ENCODE assay signal across 1 cellular context in the genomic region with DNA sequence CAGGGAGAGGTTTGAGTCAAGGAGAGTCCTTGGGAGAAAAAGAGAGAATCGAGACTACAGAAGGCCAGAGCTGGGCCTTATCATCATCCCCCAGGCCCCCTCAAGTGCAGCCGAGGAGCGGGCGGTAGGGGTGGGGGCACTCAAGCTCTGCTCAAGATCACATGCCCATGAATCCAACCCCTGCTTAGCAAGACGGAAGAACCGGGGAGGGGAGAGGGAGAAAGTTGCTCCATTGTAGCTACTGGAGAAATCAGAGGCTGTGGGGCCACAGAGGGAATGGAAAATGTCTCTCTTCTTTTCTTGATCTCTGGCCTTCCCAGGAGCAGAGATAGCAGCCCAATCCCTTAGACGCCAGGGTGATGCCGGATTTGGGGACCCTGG.
A peak's percentile ranks its signal among the peaks of the same experiment; 100 is the strongest.
TF ChIP-seq lines count a peak whose summit lies in the region.

No MANE protein-coding gene starts in this region.

TF ChIP-seq in HEK293, 187 proteins besides CTCF, POLR2A, EP300 and RAD21 (continued from another document):
- TF ChIP-seq OVOL3 (tag by site-specific recombination; IDR thresholded peaks at IDR 0.05): no peak
- TF ChIP-seq PRDM1 (tag by site-specific recombination; IDR thresholded peaks at IDR 0.05): peak; percentile 64
- no peak for TF ChIP-seq KLF7 (tag by site-specific recombination; IDR thresholded peaks at IDR 0.05; ENCODE audit: borderline replicate concordance)
- no peak for TF ChIP-seq ZSCAN18 (tag by site-specific recombination; IDR thresholded peaks at IDR 0.05)
